Comparison of ENCODE assay signal across 22 cellular contexts in the genomic region with DNA sequence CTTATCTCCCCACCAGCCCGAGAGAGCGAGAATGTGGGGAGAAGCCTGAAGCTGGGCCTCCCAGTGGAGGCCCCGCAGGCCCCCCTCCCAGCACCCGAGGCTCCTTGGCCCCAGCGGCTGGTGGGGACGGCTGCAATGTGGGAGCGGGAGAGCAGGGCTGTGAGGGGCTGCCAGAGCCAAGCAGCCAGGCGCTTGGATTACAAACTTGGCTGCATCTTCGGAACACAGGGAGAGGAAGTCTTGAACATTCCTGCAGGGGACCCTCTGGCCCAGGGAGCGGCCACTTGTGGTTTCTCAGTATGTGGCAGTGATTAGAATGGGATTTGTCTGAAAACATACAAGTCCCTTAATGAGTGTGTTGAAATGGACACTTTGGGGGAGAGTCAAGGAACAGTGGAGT. TPM values are rescaled to one million over a fixed set of nuclear protein-coding genes. Genes with fewer than 3 reads are reported as not detected.
A peak's percentile ranks its signal among the peaks of the same experiment; 100 is the strongest.
DNase-seq lines count a peak whose midpoint lies in the region; ATAC-seq and TF ChIP-seq lines count a peak whose summit lies in the region.
"Had no signal": no experiment of that assay in that cellular context is flagged by ENCODE, and none has a peak within 500 bp of the region (broad histone marks: within the 10 kb centered on the region; RNA-seq: fewer than 3 reads in every experiment).

No MANE protein-coding gene starts in this region.

- peak; percentile 36 for ATAC-seq in Right ventricle myocardium superior (ENCODE audit: poor library complexity)
- no peak for ATAC-seq in SK-N-SH treated with all-trans-retinoic acid at 6 μM for 48 hours
- ATAC-seq: activated CD4-positive, CD25-positive, alpha-beta regulatory T cell treated with anti-CD3 and anti-CD28 coated beads, Interleukin-2, amount 50 U/mL, for 24 hours had no signal

- H3K27ac ChIP-seq in right atrium auricular region (no peak overlapping the region), osteoblast (ENCODE audit: low read depth, low read length) (no peak overlapping the region)
- H3K27ac ChIP-seq: psoas muscle had no signal

- H3K4me1 Mint-ChIP-seq in glutamatergic neuron (ENCODE audit: low read depth, unreplicated experiment), result no peaks in the 10 kb centered on the region
- H3K4me1 Mint-ChIP-seq: CD14-positive monocyte had no signal

- intact Hi-C loops in Right ventricle myocardium superior (cut with DNase I), result no loop called here

- no peak for TF ChIP-seq CTCF in right atrium auricular region (IDR thresholded peaks at IDR 0.05)
- TF ChIP-seq CTCF in glutamatergic neuron (IDR thresholded peaks at IDR 0.05; ENCODE audit: partially characterized antibody, unreplicated experiment), result no peak
- TF ChIP-seq CTCF in osteoblast (IDR thresholded peaks at IDR 0.05; ENCODE audit: extremely low read depth, low read depth, low read length), result no peak

- H3K79me2 ChIP-seq in osteoblast (ENCODE audit: insufficient read depth, low read length), result no peaks in the 10 kb centered on the region

- H3K27me3 ChIP-seq in right atrium auricular region (no peaks in the 10 kb centered on the region), osteoblast (ENCODE audit: insufficient read depth, low read length) (no peaks in the 10 kb centered on the region)
- H3K27me3 ChIP-seq: MG63 had no signal

- no peak overlapping the region for H3K4me2 ChIP-seq in osteoblast (ENCODE audit: insufficient read depth, low read length)

- peaks cover 2% of the 10 kb centered on the region for H3K27me3 Mint-ChIP-seq in glutamatergic neuron (ENCODE audit: unreplicated experiment)

- H3K27ac Mint-ChIP-seq in glutamatergic neuron (ENCODE audit: unreplicated experiment), result no peak overlapping the region
- H3K27ac Mint-ChIP-seq: activated T-helper 1 cell treated with anti-CD3 and anti-CD28 coated beads, Interleukin-12 subunit alpha, Interleukin-12 subunit beta, Interleukin-2, Interleukin-4 antibody, amounts not matched to agents 30 ng/mL and 10 ng/mL and 1 ng/mL, durations not matched to agents 14 hours and 24 hours and 36 hours; CD14-positive monocyte; memory B cell had no signal

- no peaks in the 10 kb centered on the region for H4K20me1 ChIP-seq in osteoblast (ENCODE audit: insufficient read depth, low read length)

- H3K36me3 ChIP-seq in right atrium auricular region (peaks cover 91% of the 10 kb centered on the region), osteoblast (ENCODE audit: insufficient read depth, low read length) (no peaks in the 10 kb centered on the region)
- H3K36me3 ChIP-seq: MG63 had no signal

- in situ Hi-C loops in KBM-7 (cut with MboI; ENCODE audit: low pct_unique_long_range_greater_than_20kb, low sequenced_read_pairs), result loop anchor here (25.0 kb wide), 1 partner anchor 136 kb away; no protein-coding TSS in a partner anchor

- DNase-seq in Right ventricle myocardium superior, result no peak
- DNase-seq in right atrium auricular region (ENCODE audit: low spot score), result no peak
- DNase-seq in glutamatergic neuron, result peak; percentile 10
- peak; percentile 83 for DNase-seq in osteoblast (ENCODE audit: insufficient read length, low spot score, missing footprints)
- no peak for DNase-seq in DMS153 treated with DMSO at 0.1 percent for 48 hours (lab: John Stamatoyannopoulos, UW; ENCODE audit: unreplicated experiment)
- DNase-seq in NCI-H526 (lab: John Stamatoyannopoulos, UW), result no peak
- DNase-seq in KBM-7, result no peak
- DNase-seq: activated naive CD4-positive, alpha-beta T cell treated with anti-CD3 and anti-CD28 coated beads, Interleukin-2, amount 50 U/mL, for 16 hours; amniotic stem cell; caudate nucleus; KG1; NCI-H2227 treated with DMSO at 0.1 percent for 48 hours; stimulated activated CD4-positive, alpha-beta T cell treated with anti-CD3 and anti-CD28 coated beads, Interleukin-1b, Interleukin-23, amount 100 ng/mL, for 48 hours had no signal

- H3K9me3 ChIP-seq in right atrium auricular region (no peaks in the 10 kb centered on the region), osteoblast (ENCODE audit: low read depth, low read length) (no peaks in the 10 kb centered on the region)
- H3K9me3 ChIP-seq: MG63, psoas muscle had no signal

- H3K4me1 ChIP-seq in right atrium auricular region, result no peaks in the 10 kb centered on the region
- H3K4me1 ChIP-seq in osteoblast (ENCODE audit: insufficient read depth, low read length), result no peaks in the 10 kb centered on the region
- H3K4me1 ChIP-seq: psoas muscle had no signal

- H3K36me3 Mint-ChIP-seq in glutamatergic neuron (ENCODE audit: unreplicated experiment), result no peaks in the 10 kb centered on the region
- H3K36me3 Mint-ChIP-seq: CD14-positive monocyte, memory B cell had no signal

- no peak overlapping the region for H2AFZ ChIP-seq in osteoblast (ENCODE audit: low read length)

- H3K9me3 Mint-ChIP-seq in glutamatergic neuron (ENCODE audit: unreplicated experiment), result no peaks in the 10 kb centered on the region
- H3K9me3 Mint-ChIP-seq: activated T-helper 1 cell treated with anti-CD3 and anti-CD28 coated beads, Interleukin-12 subunit alpha, Interleukin-12 subunit beta, Interleukin-2, Interleukin-4 antibody, amounts not matched to agents 30 ng/mL and 10 ng/mL and 1 ng/mL, durations not matched to agents 14 hours and 24 hours and 36 hours had no signal

- H3K4me3 ChIP-seq in right atrium auricular region, result no peak overlapping the region
- no peak overlapping the region for H3K4me3 ChIP-seq in osteoblast (ENCODE audit: insufficient read depth, low read length)
- H3K4me3 ChIP-seq: MG63, psoas muscle had no signal

- H3K4me3 Mint-ChIP-seq in glutamatergic neuron (ENCODE audit: unreplicated experiment), result no peak overlapping the region
- H3K4me3 Mint-ChIP-seq: activated T-helper 1 cell treated with anti-CD3 and anti-CD28 coated beads, Interleukin-12 subunit alpha, Interleukin-12 subunit beta, Interleukin-2, Interleukin-4 antibody, amounts not matched to agents 30 ng/mL and 10 ng/mL and 1 ng/mL, durations not matched to agents 14 hours and 24 hours and 36 hours; CD14-positive monocyte; memory B cell had no signal

TF ChIP-seq in SK-N-SH treated with all-trans-retinoic acid at 6 μM for 48 hours, 23 proteins besides CTCF, POLR2A, EP300 and RAD21:
- TF ChIP-seq ZNF8 (CRISPR knock-in tag; IDR thresholded peaks at IDR 0.05) (no peak), ISL1 (CRISPR knock-in tag; IDR thresholded peaks at IDR 0.05) (no peak), RARB (CRISPR knock-in tag; IDR thresholded peaks at IDR 0.05) (no peak), ZC3H10 (CRISPR knock-in tag; IDR thresholded peaks at IDR 0.05) (no peak), ZFP3 (CRISPR knock-in tag; IDR thresholded peaks at IDR 0.05) (no peak), TCF4 (CRISPR knock-in tag; IDR thresholded peaks at IDR 0.05; ENCODE audit: borderline replicate concordance) (no peak), SNAI2 (CRISPR knock-in tag; IDR thresholded peaks at IDR 0.05) (no peak), GLIS3 (CRISPR knock-in tag; IDR thresholded peaks at IDR 0.05) (no peak), CSRNP3 (CRISPR knock-in tag; IDR thresholded peaks at IDR 0.05) (no peak), ARNTL (CRISPR knock-in tag; IDR thresholded peaks at IDR 0.05; ENCODE audit: borderline replicate concordance, low read depth) (no peak), ESRRG (CRISPR knock-in tag; IDR thresholded peaks at IDR 0.05) (no peak), PPARA (CRISPR knock-in tag; IDR thresholded peaks at IDR 0.05; ENCODE audit: borderline replicate concordance) (no peak)
- TF ChIP-seq, protein P1, sequence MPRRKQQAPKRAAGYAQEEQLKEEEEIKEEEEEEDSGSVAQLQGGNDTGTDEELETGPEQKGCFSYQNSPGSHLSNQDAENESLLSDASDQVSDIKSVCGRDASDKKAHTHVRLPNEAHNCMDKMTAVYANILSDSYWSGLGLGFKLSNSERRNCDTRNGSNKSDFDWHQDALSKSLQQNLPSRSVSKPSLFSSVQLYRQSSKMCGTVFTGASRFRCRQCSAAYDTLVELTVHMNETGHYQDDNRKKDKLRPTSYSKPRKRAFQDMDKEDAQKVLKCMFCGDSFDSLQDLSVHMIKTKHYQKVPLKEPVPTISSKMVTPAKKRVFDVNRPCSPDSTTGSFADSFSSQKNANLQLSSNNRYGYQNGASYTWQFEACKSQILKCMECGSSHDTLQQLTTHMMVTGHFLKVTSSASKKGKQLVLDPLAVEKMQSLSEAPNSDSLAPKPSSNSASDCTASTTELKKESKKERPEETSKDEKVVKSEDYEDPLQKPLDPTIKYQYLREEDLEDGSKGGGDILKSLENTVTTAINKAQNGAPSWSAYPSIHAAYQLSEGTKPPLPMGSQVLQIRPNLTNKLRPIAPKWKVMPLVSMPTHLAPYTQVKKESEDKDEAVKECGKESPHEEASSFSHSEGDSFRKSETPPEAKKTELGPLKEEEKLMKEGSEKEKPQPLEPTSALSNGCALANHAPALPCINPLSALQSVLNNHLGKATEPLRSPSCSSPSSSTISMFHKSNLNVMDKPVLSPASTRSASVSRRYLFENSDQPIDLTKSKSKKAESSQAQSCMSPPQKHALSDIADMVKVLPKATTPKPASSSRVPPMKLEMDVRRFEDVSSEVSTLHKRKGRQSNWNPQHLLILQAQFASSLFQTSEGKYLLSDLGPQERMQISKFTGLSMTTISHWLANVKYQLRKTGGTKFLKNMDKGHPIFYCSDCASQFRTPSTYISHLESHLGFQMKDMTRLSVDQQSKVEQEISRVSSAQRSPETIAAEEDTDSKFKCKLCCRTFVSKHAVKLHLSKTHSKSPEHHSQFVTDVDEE (CRISPR knock-in tag; IDR thresholded peaks at IDR 0.05), result no peak

RNA-seq across cellular contexts. Expression of gene ELN, which starts 23.2 kb away (rescaled TPM):
- total RNA-seq in Right ventricle myocardium superior (33.2 TPM), right atrium auricular region (100 to 1,000 TPM; 138 to 149 TPM), glutamatergic neuron (ENCODE audit: unreplicated experiment) (3.7 TPM), osteoblast (69.1 and 113 TPM in 2 replicates)
- total RNA-seq: activated T-helper 1 cell treated with anti-CD3 and anti-CD28 coated beads, Interleukin-12 subunit alpha, Interleukin-12 subunit beta, Interleukin-2, Interleukin-4 antibody, amounts not matched to agents 30 ng/mL and 10 ng/mL and 1 ng/mL, durations not matched to agents 14 hours and 24 hours and 36 hours; SK-MEL-5; T-helper 1 cell treated with Interleukin-12 subunit alpha and Interleukin-12 subunit beta and Interleukin-4 antibody, amounts not matched to agents 30 ng/mL and 1 ng/mL, for 36 hours had no signal

RNA-seq across cellular contexts. Expression of gene LIMK1, which starts 32.4 kb away (rescaled TPM):
- total RNA-seq in Right ventricle myocardium superior (8.6 TPM), right atrium auricular region (10 to 100 TPM in 1 of 2 donors, 1 to 10 TPM in 1; 9.4 to 14.7 TPM), glutamatergic neuron (ENCODE audit: unreplicated experiment) (178 TPM), osteoblast (46.7 and 48.9 TPM in 2 replicates)

Comparison
In these comparisons a context has a peak if more than half of its experiments do, and no peak if none do; other contexts are left out.
1. DNase-seq: peak in glutamatergic neuron (single experiment) and osteoblast (single experiment); none in Right ventricle myocardium superior (single experiment), right atrium auricular region (single experiment), DMS153 treated with DMSO at 0.1 percent for 48 hours (single experiment), NCI-H526 (0 of 2) and KBM-7 (single experiment).